Comparison of ENCODE assay signal across 9 cellular contexts in the genomic region with DNA sequence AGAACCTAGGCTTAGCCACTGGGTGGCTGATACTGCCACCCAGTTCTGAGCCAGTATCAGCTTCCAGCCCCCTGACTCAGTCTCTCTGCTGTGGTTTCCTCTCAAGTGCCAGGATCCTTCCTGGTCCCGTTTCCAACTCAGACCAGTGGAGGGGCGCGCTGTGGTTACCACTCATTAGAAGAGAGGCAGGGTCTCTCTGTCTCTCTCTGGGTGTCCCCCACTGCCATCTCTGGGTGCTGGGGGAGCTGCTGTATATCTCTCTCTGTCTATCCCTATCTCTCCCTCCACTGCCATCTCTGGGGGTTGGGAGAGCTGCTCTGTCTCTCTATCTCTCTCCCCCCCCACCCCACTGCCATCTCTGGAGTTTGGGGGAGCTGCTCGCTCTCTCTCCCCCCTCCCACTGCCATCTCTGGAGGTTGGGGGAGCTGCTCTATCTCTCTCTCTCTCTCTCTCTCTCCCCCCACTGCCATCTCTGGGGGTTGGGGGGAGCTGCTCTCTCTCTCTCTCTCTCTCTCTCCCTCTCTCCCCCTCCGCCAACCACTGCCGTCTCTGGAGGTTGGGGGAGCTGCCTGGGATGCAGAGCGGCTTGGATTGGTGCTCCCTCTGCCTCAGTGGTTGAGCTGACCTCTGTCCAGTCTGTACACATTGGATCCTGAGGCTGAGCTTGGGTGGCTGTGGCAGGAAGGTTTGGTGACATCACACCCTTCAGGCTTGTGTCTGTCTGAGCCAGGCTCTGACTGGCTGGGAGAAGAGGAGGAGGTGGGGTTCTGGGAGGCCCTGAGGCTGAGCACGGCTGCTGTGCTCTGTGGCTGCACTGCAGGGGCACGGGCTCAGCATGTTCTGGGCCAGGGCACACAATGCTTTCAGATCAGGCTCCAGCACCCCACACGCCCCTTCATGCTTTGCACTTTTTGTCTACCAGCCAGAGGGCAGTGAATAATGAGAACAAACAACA.
A peak's percentile ranks its signal among the peaks of the same experiment; 100 is the strongest.
DNase-seq lines count a peak whose midpoint lies in the region; ATAC-seq lines count a peak whose summit lies in the region.
"Had no signal": no experiment of that assay in that cellular context is flagged by ENCODE, and none has a peak within 500 bp of the region (broad histone marks: within the 10 kb centered on the region; RNA-seq: fewer than 3 reads in every experiment).

No MANE protein-coding gene starts in this region.

- no peaks in the 10 kb centered on the region for H3K4me1 Mint-ChIP-seq in activated T-helper 2 cell treated with anti-CD3 and anti-CD28 coated beads, Interferon-gamma antibody, Interleukin-2, Interleukin-4, amounts not matched to agents 10 μg/mL and 5 μg/mL and 100 μg/mL, durations not matched to agents 14 hours and 24 hours and 36 hours (ENCODE audit: low read depth)

- DNase-seq in ELF-1 (ENCODE audit: low read depth, low spot score) (peak; percentile 84), SHP77 (lab: John Stamatoyannopoulos, UW) (peak; percentile 80 to 82), neuronal stem cell (ENCODE audit: low spot score) (peak; percentile 50), epidermal melanocyte (ENCODE audit: insufficient read length, low spot score) (no peak)
- no peak for DNase-seq in activated T-helper 2 cell treated with anti-CD3 and anti-CD28 coated beads, Interferon-gamma antibody, Interleukin-2, Interleukin-4, amounts not matched to agents 10 μg/mL and 5 μg/mL and 100 μg/mL, durations not matched to agents 14 hours and 24 hours and 36 hours (ENCODE audit: low spot score)
- DNase-seq: gastrocnemius medialis had no signal

- no peaks in the 10 kb centered on the region for H3K27me3 ChIP-seq in ectodermal cell (ENCODE audit: control insufficient read depth, insufficient read depth, low read length, poor library complexity, severe bottlenecking)
- H3K27me3 ChIP-seq in neuronal stem cell (ENCODE audit: control insufficient read depth in 3 of 3, insufficient read depth in 3 of 3, low read depth in 1 of 3, low read length in 3 of 3): no peaks in the 10 kb centered on the region
- H3K27me3 ChIP-seq: gastrocnemius medialis had no signal

- H2BK15ac ChIP-seq in neuronal stem cell (ENCODE audit: low read length): no peak overlapping the region

- H3K9me3 ChIP-seq in ectodermal cell (ENCODE audit: control insufficient read depth, low read length) (no peaks in the 10 kb centered on the region), neuronal stem cell (replicated peaks in 1 of 2; ENCODE audit: control insufficient read depth in 2 of 2, insufficient read depth in 1 of 2, low read depth in 1 of 2, low read length in 2 of 2) (peaks cover 0 to 2% of the 10 kb centered on the region in 2 donors)
- H3K9me3 ChIP-seq: gastrocnemius medialis had no signal

- H3K4me3 Mint-ChIP-seq in activated T-helper 2 cell treated with anti-CD3 and anti-CD28 coated beads, Interferon-gamma antibody, Interleukin-2, Interleukin-4, amounts not matched to agents 10 μg/mL and 5 μg/mL and 100 μg/mL, durations not matched to agents 14 hours and 24 hours and 36 hours (ENCODE audit: low read depth): no peak overlapping the region

- H3K4me3 ChIP-seq in ectodermal cell (ENCODE audit: insufficient read depth, low read depth, low read length): no peak overlapping the region
- peak overlapping the region in 1 of 2 donors; percentile 21 for H3K4me3 ChIP-seq in neuronal stem cell (ENCODE audit: low read length in 2 of 2)
- H3K4me3 ChIP-seq: gastrocnemius medialis had no signal

- H3K27me3 Mint-ChIP-seq in activated T-helper 2 cell treated with anti-CD3 and anti-CD28 coated beads, Interferon-gamma antibody, Interleukin-2, Interleukin-4, amounts not matched to agents 10 μg/mL and 5 μg/mL and 100 μg/mL, durations not matched to agents 14 hours and 24 hours and 36 hours (ENCODE audit: low read depth): no peaks in the 10 kb centered on the region

- H3K4ac ChIP-seq in neuronal stem cell (ENCODE audit: low read length): no peak overlapping the region

- H3K4me2 ChIP-seq in neuronal stem cell (ENCODE audit: insufficient read depth, low read length, poor library complexity, severe bottlenecking): no peak overlapping the region

- H3K36me3 Mint-ChIP-seq in activated T-helper 2 cell treated with anti-CD3 and anti-CD28 coated beads, Interferon-gamma antibody, Interleukin-2, Interleukin-4, amounts not matched to agents 10 μg/mL and 5 μg/mL and 100 μg/mL, durations not matched to agents 14 hours and 24 hours and 36 hours (ENCODE audit: low read depth): no peaks in the 10 kb centered on the region

- no peak overlapping the region for H4K91ac ChIP-seq in neuronal stem cell (ENCODE audit: low read depth, low read length, poor library complexity)

- H2BK5ac ChIP-seq in neuronal stem cell (ENCODE audit: low read length): no peak overlapping the region

- peak overlapping the region; percentile 22 for H2BK120ac ChIP-seq in neuronal stem cell (ENCODE audit: low read depth, low read length)

- H3K9me3 Mint-ChIP-seq in activated T-helper 2 cell treated with anti-CD3 and anti-CD28 coated beads, Interferon-gamma antibody, Interleukin-2, Interleukin-4, amounts not matched to agents 10 μg/mL and 5 μg/mL and 100 μg/mL, durations not matched to agents 14 hours and 24 hours and 36 hours: no peaks in the 10 kb centered on the region

- no peak overlapping the region for H3K27ac Mint-ChIP-seq in activated T-helper 2 cell treated with anti-CD3 and anti-CD28 coated beads, Interferon-gamma antibody, Interleukin-2, Interleukin-4, amounts not matched to agents 10 μg/mL and 5 μg/mL and 100 μg/mL, durations not matched to agents 14 hours and 24 hours and 36 hours

- no peak overlapping the region for H3K14ac ChIP-seq in neuronal stem cell (ENCODE audit: low read length)

- H4K8ac ChIP-seq in neuronal stem cell (ENCODE audit: low read depth, low read length): no peak overlapping the region

- intact Hi-C loops in activated T-helper 2 cell treated with anti-CD3 and anti-CD28 coated beads, Interferon-gamma antibody, Interleukin-2, Interleukin-4, amounts not matched to agents 10 μg/mL and 5 μg/mL and 100 μg/mL, durations not matched to agents 14 hours and 24 hours and 36 hours (cut with micrococcal nuclease): no loop called here

- no peak overlapping the region for H3K23ac ChIP-seq in neuronal stem cell (ENCODE audit: low read depth, low read length, poor library complexity)

- H3K18ac ChIP-seq in neuronal stem cell (ENCODE audit: low read length): peak overlapping the region; percentile 9

- H2BK12ac ChIP-seq in neuronal stem cell (ENCODE audit: low read length): no peak overlapping the region

- 59 to 70% methylated on average over 8 to 10 of the region's 10 CpGs for WGBS in ectodermal cell, 2 experiments
- no CpG with 5 or more reads among the region's 10 CpGs for WGBS in neuronal stem cell (ENCODE audit: extremely low coverage in 2 of 2, insufficient read length in 2 of 2, insufficient replicate concordance in 1 of 2), 2 donors

- peak overlapping the region; percentile 18 for H3K9ac ChIP-seq in neuronal stem cell (ENCODE audit: low read depth, low read length, poor library complexity)

- H3K4me1 ChIP-seq in ectodermal cell (ENCODE audit: control insufficient read depth, insufficient read depth, low read length) (peaks cover 23% of the 10 kb centered on the region), neuronal stem cell (ENCODE audit: control insufficient read depth in 2 of 2, insufficient read depth in 1 of 2, low read depth in 1 of 2, low read length in 2 of 2) (peaks cover 18 to 22% of the 10 kb centered on the region in 2 donors)
- H3K4me1 ChIP-seq: gastrocnemius medialis had no signal

- ATAC-seq in GM21825 (IDR thresholded peaks at IDR 0.05; ENCODE audit: unreplicated experiment): no peak
- ATAC-seq in HG02840 (IDR thresholded peaks at IDR 0.05; ENCODE audit: low FRiP score, unreplicated experiment): no peak
- ATAC-seq: gastrocnemius medialis had no signal

- H2AK5ac ChIP-seq in neuronal stem cell (ENCODE audit: low read depth, low read length): peak overlapping the region; percentile 17

- no peak overlapping the region for H2AFZ ChIP-seq in neuronal stem cell (ENCODE audit: low read length)

- no peaks in the 10 kb centered on the region for H3K79me1 ChIP-seq in neuronal stem cell (ENCODE audit: low read depth, low read length)

- H3K36me3 ChIP-seq in ectodermal cell (ENCODE audit: control insufficient read depth, insufficient read depth, low read length) (no peaks in the 10 kb centered on the region), neuronal stem cell (replicated peaks in 1 of 2; ENCODE audit: control insufficient read depth in 2 of 2, insufficient read depth in 2 of 2, low read length in 2 of 2) (peaks cover 0 to 2% of the 10 kb centered on the region in 2 donors)
- H3K36me3 ChIP-seq: gastrocnemius medialis had no signal

- H3K27ac ChIP-seq in ectodermal cell (ENCODE audit: insufficient read depth, low read depth, low read length, poor library complexity, severe bottlenecking) (peak overlapping the region; percentile 57), neuronal stem cell (replicated peaks; ENCODE audit: low read length) (peak overlapping the region; percentile 47)
- H3K27ac ChIP-seq: gastrocnemius medialis had no signal

Comparison
In these comparisons a context has a peak if more than half of its experiments do, and no peak if none do; other contexts are left out.
1. DNase-seq: peak in ELF-1 (single experiment), SHP77 (2 of 2) and neuronal stem cell (single experiment); none in epidermal melanocyte (single experiment) and activated T-helper 2 cell treated with anti-CD3 and anti-CD28 coated beads, Interferon-gamma antibody, Interleukin-2, Interleukin-4, amounts not matched to agents 10 μg/mL and 5 μg/mL and 100 μg/mL, durations not matched to agents 14 hours and 24 hours and 36 hours (single experiment).